13 cellular contexts compared by ENCODE assay signal in the genomic region with DNA sequence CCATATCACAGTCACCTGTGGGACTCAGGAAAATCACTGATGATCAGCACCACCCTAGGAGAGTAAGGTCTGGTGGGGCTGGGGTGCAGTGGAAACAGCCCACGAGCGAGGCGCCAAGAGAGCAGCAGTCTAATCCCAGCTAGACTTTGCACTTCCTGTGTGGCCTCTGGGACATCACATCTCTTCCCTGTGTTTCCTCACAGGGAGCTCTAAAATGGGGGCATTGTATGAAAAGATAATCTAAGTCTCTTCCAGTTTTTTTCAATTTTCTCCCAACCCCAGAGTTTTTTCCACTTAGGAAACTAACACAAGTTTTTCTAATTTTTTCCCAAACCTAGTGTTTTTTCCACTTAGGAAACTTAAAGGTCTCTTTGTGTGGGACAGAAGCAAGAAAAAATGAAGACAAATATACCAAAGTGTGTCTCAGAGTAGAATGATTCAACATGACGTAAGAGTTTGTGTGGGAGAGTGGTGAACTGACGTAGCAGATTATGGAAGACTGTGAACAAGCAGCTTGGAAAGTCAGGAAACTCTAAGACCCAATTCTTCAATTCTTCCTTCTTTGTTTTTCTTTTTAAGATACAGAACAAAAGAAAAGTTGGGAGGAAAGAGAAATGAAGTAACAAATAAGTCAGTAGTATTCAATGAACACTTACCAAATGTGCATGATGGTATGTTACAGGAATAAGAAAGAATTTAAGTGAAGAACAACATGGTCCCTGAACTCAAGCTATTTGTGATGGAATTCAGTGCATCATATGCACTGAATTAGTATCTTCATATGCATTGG. TPM values are rescaled to one million over a fixed set of nuclear protein-coding genes. Genes with fewer than 3 reads are reported as not detected.
DNase-seq lines count a peak whose midpoint lies in the region; TF ChIP-seq lines count a peak whose summit lies in the region.
"Had no signal": no experiment of that assay in that cellular context is flagged by ENCODE, and none has a peak within 500 bp of the region (broad histone marks: within the 10 kb centered on the region; RNA-seq: fewer than 3 reads in every experiment).

No MANE protein-coding gene starts in this region.

- H3K27me3 ChIP-seq in right atrium auricular region (no peaks in the 10 kb centered on the region), left ventricle myocardium inferior (ENCODE audit: low read depth) (no peaks in the 10 kb centered on the region), breast epithelium (no peaks in the 10 kb centered on the region)
- no peaks in the 10 kb centered on the region for H3K27me3 ChIP-seq in CD8-positive, alpha-beta memory T cell (ENCODE audit: insufficient read depth, low read length, poor library complexity, severe bottlenecking)
- no peaks in the 10 kb centered on the region for H3K27me3 ChIP-seq in CD4-positive, alpha-beta memory T cell (ENCODE audit: insufficient read depth, low read length)

- H3K4me1 Mint-ChIP-seq in CD8-positive, alpha-beta memory T cell = no peaks in the 10 kb centered on the region
- H3K4me1 Mint-ChIP-seq in activated CD4-positive, alpha-beta T cell treated with anti-CD3 and anti-CD28 coated beads, Interleukin-2, amount 10 ng/mL, durations not matched to agents 24 days and 14 days = no peaks in the 10 kb centered on the region
- H3K4me1 Mint-ChIP-seq in CD4-positive, alpha-beta memory T cell = no peaks in the 10 kb centered on the region

- H3K4me3 ChIP-seq in right atrium auricular region (no peak overlapping the region), left ventricle myocardium inferior (no peak overlapping the region), breast epithelium (no peak overlapping the region)
- H3K4me3 ChIP-seq in CD8-positive, alpha-beta memory T cell (ENCODE audit: low read length) = no peak overlapping the region
- H3K4me3 ChIP-seq in CD4-positive, alpha-beta memory T cell (ENCODE audit: low read length in 2 of 2) = no peak overlapping the region

- no peak overlapping the region for H3K4me3 Mint-ChIP-seq in CD8-positive, alpha-beta memory T cell
- H3K4me3 Mint-ChIP-seq in activated CD4-positive, alpha-beta T cell treated with anti-CD3 and anti-CD28 coated beads, Interleukin-2, amount 10 ng/mL, durations not matched to agents 24 days and 14 days = no peak overlapping the region
- H3K4me3 Mint-ChIP-seq in CD4-positive, alpha-beta memory T cell = no peak overlapping the region
- H3K4me3 Mint-ChIP-seq: activated T-cell treated with anti-CD3 and anti-CD28 coated beads, Interleukin-2, amount 50 U/mL, for 24 hours; naive B cell had no signal

- DNase-seq in right atrium auricular region (ENCODE audit: low spot score) (no peak), left ventricle myocardium inferior (no peak), breast epithelium (ENCODE audit: low spot score in 2 of 2) (no peak), kidney tubule cell (ENCODE audit: low spot score) (peak; percentile 73), retina (no peak)
- no peak for DNase-seq in CD8-positive, alpha-beta memory T cell
- no peak for DNase-seq in activated CD4-positive, alpha-beta T cell treated with anti-CD3 and anti-CD28 coated beads, Interleukin-2, amount 10 ng/mL, durations not matched to agents 24 days and 14 days
- no peak for DNase-seq in CD4-positive, alpha-beta memory T cell
- DNase-seq: activated T-cell treated with anti-CD3 and anti-CD28 coated beads, Interleukin-2, amount 50 U/mL, for 24 hours; naive B cell; NCI-H1436; NK-92 treated with Interleukin-12 subunit alpha and Interleukin-12 subunit beta, amount 100 ng/mL, for 24 hours; stimulated activated CD4-positive, alpha-beta T cell treated with anti-CD3 and anti-CD28 coated beads, Interleukin-2, amount 100 ng/mL, for 24 hours had no signal

- intact Hi-C loops in left ventricle myocardium inferior (cut with micrococcal nuclease) = no loop called here
- intact Hi-C loops in breast epithelium (cut with DNase I; ENCODE audit: low total_unique reads) = no loop called here
- intact Hi-C loops in activated CD4-positive, alpha-beta T cell treated with anti-CD3 and anti-CD28 coated beads, Interleukin-2, amount 10 ng/mL, durations not matched to agents 24 days and 14 days (cut with micrococcal nuclease) = no loop called here
- intact Hi-C loops in CD4-positive, alpha-beta memory T cell (cut with micrococcal nuclease) = no loop called here

- peak overlapping the region; percentile 2 to 49 for H3K27ac ChIP-seq in right atrium auricular region
- H3K27ac ChIP-seq in left ventricle myocardium inferior (replicated peaks) = no peak overlapping the region
- H3K27ac ChIP-seq in breast epithelium = peak overlapping the region; percentile 50 to 57
- no peak overlapping the region for H3K27ac ChIP-seq in CD8-positive, alpha-beta memory T cell (ENCODE audit: low read depth, low read length)
- no peak overlapping the region for H3K27ac ChIP-seq in CD4-positive, alpha-beta memory T cell (ENCODE audit: low read depth, low read length)

- no peak for TF ChIP-seq CTCF in right atrium auricular region (IDR thresholded peaks at IDR 0.05)
- no peak for TF ChIP-seq CTCF in left ventricle myocardium inferior (IDR thresholded peaks at IDR 0.05; ENCODE audit: borderline replicate concordance)
- no peak for TF ChIP-seq CTCF in breast epithelium (IDR thresholded peaks at IDR 0.05)

- peaks cover 0 to 60% of the 10 kb centered on the region in 2 donors for H3K4me1 ChIP-seq in right atrium auricular region
- H3K4me1 ChIP-seq in left ventricle myocardium inferior = peaks cover 64% of the 10 kb centered on the region
- peaks cover 0 to 22% of the 10 kb centered on the region in 2 donors for H3K4me1 ChIP-seq in breast epithelium
- no peaks in the 10 kb centered on the region for H3K4me1 ChIP-seq in CD8-positive, alpha-beta memory T cell (ENCODE audit: insufficient read depth, low read length)
- H3K4me1 ChIP-seq in CD4-positive, alpha-beta memory T cell (ENCODE audit: insufficient read depth, low read length) = no peaks in the 10 kb centered on the region

- H3K27me3 Mint-ChIP-seq in CD8-positive, alpha-beta memory T cell = peaks cover 4 to 44% of the 10 kb centered on the region in 2 donors
- H3K27me3 Mint-ChIP-seq in activated CD4-positive, alpha-beta T cell treated with anti-CD3 and anti-CD28 coated beads, Interleukin-2, amount 10 ng/mL, durations not matched to agents 24 days and 14 days = peaks cover 6% of the 10 kb centered on the region
- peaks cover 5 to 18% of the 10 kb centered on the region in 2 donors for H3K27me3 Mint-ChIP-seq in CD4-positive, alpha-beta memory T cell
- H3K27me3 Mint-ChIP-seq: naive B cell had no signal

- TF ChIP-seq POLR2A in breast epithelium (IDR thresholded peaks at IDR 0.05) = no peak

- H3K9me3 Mint-ChIP-seq in CD8-positive, alpha-beta memory T cell = no peaks in the 10 kb centered on the region
- H3K9me3 Mint-ChIP-seq in activated CD4-positive, alpha-beta T cell treated with anti-CD3 and anti-CD28 coated beads, Interleukin-2, amount 10 ng/mL, durations not matched to agents 24 days and 14 days = no peaks in the 10 kb centered on the region
- H3K9me3 Mint-ChIP-seq in CD4-positive, alpha-beta memory T cell = no peaks in the 10 kb centered on the region
- H3K9me3 Mint-ChIP-seq: activated T-cell treated with anti-CD3 and anti-CD28 coated beads, Interleukin-2, amount 50 U/mL, for 24 hours; naive B cell had no signal

- H3K36me3 ChIP-seq in right atrium auricular region (no peaks in the 10 kb centered on the region), left ventricle myocardium inferior (no peaks in the 10 kb centered on the region), breast epithelium (no peaks in the 10 kb centered on the region)
- H3K36me3 ChIP-seq in CD8-positive, alpha-beta memory T cell (ENCODE audit: insufficient read depth, low read length) = no peaks in the 10 kb centered on the region
- H3K36me3 ChIP-seq in CD4-positive, alpha-beta memory T cell (ENCODE audit: insufficient read depth, low read length) = no peaks in the 10 kb centered on the region

- H3K9me3 ChIP-seq in right atrium auricular region = no peaks in the 10 kb centered on the region
- H3K9me3 ChIP-seq in left ventricle myocardium inferior (replicated peaks) = no peaks in the 10 kb centered on the region
- H3K9me3 ChIP-seq in breast epithelium = no peaks in the 10 kb centered on the region
- H3K9me3 ChIP-seq in CD8-positive, alpha-beta memory T cell (ENCODE audit: low read length) = no peaks in the 10 kb centered on the region
- H3K9me3 ChIP-seq in CD4-positive, alpha-beta memory T cell (ENCODE audit: control insufficient read depth in 1 of 2, low read length in 2 of 2) = no peaks in the 10 kb centered on the region

- no peaks in the 10 kb centered on the region for H3K36me3 Mint-ChIP-seq in CD8-positive, alpha-beta memory T cell
- no peaks in the 10 kb centered on the region for H3K36me3 Mint-ChIP-seq in activated CD4-positive, alpha-beta T cell treated with anti-CD3 and anti-CD28 coated beads, Interleukin-2, amount 10 ng/mL, durations not matched to agents 24 days and 14 days (ENCODE audit: low read depth)
- H3K36me3 Mint-ChIP-seq in CD4-positive, alpha-beta memory T cell = no peaks in the 10 kb centered on the region

- H3K27ac Mint-ChIP-seq in CD8-positive, alpha-beta memory T cell = no peak overlapping the region
- no peak overlapping the region for H3K27ac Mint-ChIP-seq in activated CD4-positive, alpha-beta T cell treated with anti-CD3 and anti-CD28 coated beads, Interleukin-2, amount 10 ng/mL, durations not matched to agents 24 days and 14 days
- no peak overlapping the region for H3K27ac Mint-ChIP-seq in CD4-positive, alpha-beta memory T cell
- H3K27ac Mint-ChIP-seq: activated T-cell treated with anti-CD3 and anti-CD28 coated beads, Interleukin-2, amount 50 U/mL, for 24 hours had no signal

- CTCF ChIA-PET in CD8-positive, alpha-beta memory T cell (lab: Charles Lee) = no interaction called here
- CTCF ChIA-PET in CD4-positive, alpha-beta memory T cell (lab: Charles Lee; ENCODE audit: partially characterized antibody) = no interaction called here

- POLR2A ChIA-PET in CD8-positive, alpha-beta memory T cell (lab: Charles Lee) = no interaction called here
- POLR2A ChIA-PET in CD4-positive, alpha-beta memory T cell (lab: Charles Lee; ENCODE audit: partially characterized antibody) = no interaction called here

RNA-seq across cellular contexts. Expression of a gene that starts 51.3 kb away (rescaled TPM):
- total RNA-seq in right atrium auricular region = 10 to 100 TPM in 1 of 2 donors, 1 to 10 TPM in 1; 9.9 to 15.9 TPM
- 5.0 TPM for total RNA-seq in left ventricle myocardium inferior
- total RNA-seq in breast epithelium = 10 to 100 TPM; 36.8 to 61.8 (median 41.3) TPM
- total RNA-seq in CD8-positive, alpha-beta memory T cell = 1 to 10 TPM in 1 of 2 experiments, under 1 TPM in 1; 0.84 to 1.2 TPM
- 0.20 TPM for polyA plus RNA-seq in CD8-positive, alpha-beta memory T cell
- 0.05 and 0.30 TPM in 2 replicates for total RNA-seq in activated CD4-positive, alpha-beta T cell treated with anti-CD3 and anti-CD28 coated beads, Interleukin-2, amount 10 ng/mL, durations not matched to agents 24 days and 14 days
- 1 to 10 TPM; 2.7 TPM for total RNA-seq in CD4-positive, alpha-beta memory T cell
- under 1 TPM; 0.25 to 0.40 TPM for polyA plus RNA-seq in CD4-positive, alpha-beta memory T cell

Comparison
In these comparisons a context has a peak if more than half of its experiments do, and no peak if none do; other contexts are left out.
1. H3K27ac ChIP-seq: peak in right atrium auricular region (2 of 2) and breast epithelium (2 of 2); none in left ventricle myocardium inferior (single experiment), CD8-positive, alpha-beta memory T cell (single experiment) and CD4-positive, alpha-beta memory T cell (single experiment).